9 cellular contexts compared by ENCODE assay signal in the genomic region with DNA sequence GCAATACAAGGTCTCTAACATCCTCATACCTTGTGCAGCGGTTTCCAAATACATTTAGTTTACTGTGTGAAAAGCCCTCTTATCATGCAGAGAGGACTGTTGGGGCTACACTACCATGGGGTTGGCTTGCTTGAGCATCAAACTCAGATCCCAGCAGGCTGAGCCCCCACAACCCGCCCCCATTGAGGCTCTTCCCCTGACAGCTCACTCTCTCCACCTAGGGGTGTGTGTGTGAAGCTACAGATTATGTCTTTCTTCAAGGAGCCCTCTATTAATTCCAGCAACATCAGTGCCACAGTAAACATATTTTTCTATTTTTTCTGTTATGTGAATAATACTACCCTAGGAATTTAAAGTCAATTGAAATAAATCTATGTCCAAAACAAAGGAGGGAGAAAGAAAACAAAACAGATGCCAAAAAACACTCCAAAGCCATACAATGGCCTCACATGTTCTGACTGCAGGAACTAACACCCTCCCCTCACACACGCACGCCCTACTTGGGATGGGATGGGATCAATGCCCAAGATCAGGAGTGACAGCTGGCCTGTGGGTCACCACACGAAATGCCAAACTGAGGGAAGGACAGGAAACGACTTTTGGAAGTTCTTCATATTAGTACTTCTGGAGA. TPM values are rescaled to one million over a fixed set of nuclear protein-coding genes. Genes with fewer than 3 reads are reported as not detected.
A peak's percentile ranks its signal among the peaks of the same experiment; 100 is the strongest.
DNase-seq lines count a peak whose midpoint lies in the region; ATAC-seq and TF ChIP-seq lines count a peak whose summit lies in the region.
"Had no signal": no experiment of that assay in that cellular context is flagged by ENCODE, and none has a peak within 500 bp of the region (broad histone marks: within the 10 kb centered on the region; RNA-seq: fewer than 3 reads in every experiment).

No MANE protein-coding gene starts in this region.

- no peak overlapping the region for H3K27ac ChIP-seq in left ventricle myocardium inferior (replicated peaks)
- no peak overlapping the region for H3K27ac ChIP-seq in upper lobe of right lung

- intact Hi-C loops in left ventricle myocardium inferior (cut with micrococcal nuclease), result no loop called here
- intact Hi-C loops in cardiac septum (cut with DNase I), result loop anchor here (10.0 kb wide), 1 partner anchor 214 kb away; no protein-coding TSS in a partner anchor
- intact Hi-C loops in upper lobe of right lung (cut with DNase I), result loop anchor here (10.0 kb wide), 2 partner anchors 94 to 374 kb away; no protein-coding TSS in a partner anchor

- H3K36me3 ChIP-seq in left ventricle myocardium inferior (no peaks in the 10 kb centered on the region), upper lobe of right lung (no peaks in the 10 kb centered on the region)

- DNase-seq in left ventricle myocardium inferior (no peak), cardiac septum (ENCODE audit: low spot score) (no peak), NCI-H82 (lab: John Stamatoyannopoulos, UW) (peak; percentile 69), epithelial cell of proximal tubule (ENCODE audit: low read depth) (no peak), upper lobe of right lung (no peak)
- DNase-seq in activated naive CD4-positive, alpha-beta T cell treated with Interleukin-2 at 50 U/mL for 16 hours, result no peak
- no peak for DNase-seq in activated CD8-positive, alpha-beta memory T cell treated with anti-CD3 and anti-CD28 coated beads, Interleukin-2, amount 50 U/mL, for 4 hours
- DNase-seq: activated CD4-positive, alpha-beta T cell treated with anti-CD3 and anti-CD28 coated beads, Interleukin-2, amount 50 U/mL, for 1 hour had no signal

- H3K9me3 ChIP-seq in left ventricle myocardium inferior (replicated peaks), result no peaks in the 10 kb centered on the region
- no peaks in the 10 kb centered on the region for H3K9me3 ChIP-seq in upper lobe of right lung

- TF ChIP-seq CTCF in left ventricle myocardium inferior (IDR thresholded peaks at IDR 0.05; ENCODE audit: borderline replicate concordance) (peak; percentile 52), epithelial cell of proximal tubule (conservative IDR thresholded peaks at IDR 0.05; ENCODE audit: low read depth, low read length) (peak; percentile 75), upper lobe of right lung (IDR thresholded peaks at IDR 0.05) (peak; percentile 38)

- H3K4me1 ChIP-seq in left ventricle myocardium inferior (no peaks in the 10 kb centered on the region), upper lobe of right lung (no peaks in the 10 kb centered on the region)

- no peak overlapping the region for H3K4me3 ChIP-seq in left ventricle myocardium inferior
- H3K4me3 ChIP-seq in epithelial cell of proximal tubule (ENCODE audit: low read depth, low read length), result no peak overlapping the region
- H3K4me3 ChIP-seq in upper lobe of right lung, result no peak overlapping the region

- H3K27me3 ChIP-seq in left ventricle myocardium inferior (ENCODE audit: low read depth), result peaks cover 13% of the 10 kb centered on the region
- no peaks in the 10 kb centered on the region for H3K27me3 ChIP-seq in upper lobe of right lung

- ATAC-seq in upper lobe of right lung, result peak; percentile 59
- no peak for ATAC-seq in GM18511 (IDR thresholded peaks at IDR 0.05; ENCODE audit: unreplicated experiment)

RNA-seq across cellular contexts. Expression of gene TM4SF4, which starts 14.7 kb away (rescaled TPM):
- not detected for total RNA-seq in left ventricle myocardium inferior
- total RNA-seq in cardiac septum, result not detected
- total RNA-seq in epithelial cell of proximal tubule, result 0.29 and 1.2 TPM in 2 replicates
- total RNA-seq in upper lobe of right lung, result 0.49 TPM
